ENCODE assay signal across 10 cellular contexts in the genomic region with DNA sequence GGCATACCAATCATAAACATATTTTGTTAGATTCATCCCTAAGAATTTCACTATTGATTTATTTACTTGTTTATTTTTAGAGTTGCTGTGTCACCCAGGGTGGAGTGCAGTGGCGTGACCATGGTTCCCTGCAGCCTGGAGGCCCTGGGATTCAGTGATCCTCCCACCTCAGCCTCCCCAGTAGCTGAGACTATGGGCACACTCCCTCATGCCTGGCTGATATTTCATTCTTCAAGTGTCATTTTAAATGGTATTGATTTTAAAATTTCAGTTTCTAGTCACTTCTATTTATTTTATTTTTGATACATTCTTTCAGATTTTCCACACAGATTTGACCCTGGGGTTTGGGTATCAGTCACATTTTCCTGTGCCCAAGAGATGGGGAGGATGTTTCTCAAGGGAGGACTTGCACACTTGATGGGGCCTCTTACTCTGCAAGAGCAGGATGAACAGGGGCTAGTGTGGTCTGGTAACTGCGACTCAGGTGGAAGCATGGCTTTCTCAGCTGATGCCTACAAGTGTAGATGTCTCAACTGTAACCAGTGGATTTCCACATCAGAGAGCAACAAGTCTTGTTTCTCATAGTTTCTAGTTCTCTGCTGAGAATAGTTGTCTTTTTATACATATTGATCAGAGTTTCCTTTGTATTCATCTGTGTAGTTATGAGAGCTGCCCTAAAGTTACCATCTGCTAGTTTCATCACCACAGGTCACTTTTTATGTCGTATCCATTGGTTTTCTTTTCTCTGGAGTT. TPM values are rescaled to one million over a fixed set of nuclear protein-coding genes. Genes with fewer than 3 reads are reported as not detected.
DNase-seq lines count a peak whose midpoint lies in the region; ATAC-seq lines count a peak whose summit lies in the region.
"Had no signal": no experiment of that assay in that cellular context is flagged by ENCODE, and none has a peak within 500 bp of the region (broad histone marks: within the 10 kb centered on the region; RNA-seq: fewer than 3 reads in every experiment).

No MANE protein-coding gene starts in this region.

- no peaks in the 10 kb centered on the region for H3K27me3 Mint-ChIP-seq in activated naive CD8-positive, alpha-beta T cell treated with anti-CD3 and anti-CD28 coated beads, Interleukin-2, amount 10 ng/mL, durations not matched to agents 7 days and 5 days
- H3K27me3 Mint-ChIP-seq in naive thymus-derived CD4-positive, alpha-beta T cell = no peaks in the 10 kb centered on the region

- intact Hi-C loops in naive thymus-derived CD4-positive, alpha-beta T cell (cut with micrococcal nuclease) = no loop called here

- ATAC-seq in GM18511 (IDR thresholded peaks at IDR 0.05; ENCODE audit: unreplicated experiment) = peak; percentile 91
- peak; percentile 81 for ATAC-seq in GM19467 (IDR thresholded peaks at IDR 0.05; ENCODE audit: unreplicated experiment)
- peak; percentile 74 for ATAC-seq in HG02981 (IDR thresholded peaks at IDR 0.05; ENCODE audit: unreplicated experiment)
- ATAC-seq in activated naive CD8-positive, alpha-beta T cell treated with anti-CD3 and anti-CD28 coated beads, Interleukin-2, amount 10 ng/mL, durations not matched to agents 7 days and 5 days (ENCODE audit: low read depth) = peak; percentile 78
- no peak for ATAC-seq in naive thymus-derived CD4-positive, alpha-beta T cell

- H3K4me3 Mint-ChIP-seq in activated naive CD8-positive, alpha-beta T cell treated with anti-CD3 and anti-CD28 coated beads, Interleukin-2, amount 10 ng/mL, durations not matched to agents 7 days and 5 days = peak overlapping the region; percentile 20
- H3K4me3 Mint-ChIP-seq in naive thymus-derived CD4-positive, alpha-beta T cell = no peak overlapping the region
- H3K4me3 Mint-ChIP-seq: nephron had no signal

- no peaks in the 10 kb centered on the region for H3K9me3 ChIP-seq in naive thymus-derived CD4-positive, alpha-beta T cell (ENCODE audit: control insufficient read depth in 2 of 3, low read length in 3 of 3)

- CTCF ChIA-PET in naive thymus-derived CD4-positive, alpha-beta T cell (lab: Charles Lee) = no interaction called here

- no peaks in the 10 kb centered on the region for H3K36me3 ChIP-seq in naive thymus-derived CD4-positive, alpha-beta T cell (ENCODE audit: control insufficient read depth in 2 of 3, insufficient read depth in 3 of 3, low read length in 3 of 3)

- H3K4me1 Mint-ChIP-seq in activated naive CD8-positive, alpha-beta T cell treated with anti-CD3 and anti-CD28 coated beads, Interleukin-2, amount 10 ng/mL, durations not matched to agents 7 days and 5 days = peaks cover 9% of the 10 kb centered on the region
- H3K4me1 Mint-ChIP-seq in naive thymus-derived CD4-positive, alpha-beta T cell = peaks cover 0 to 13% (median 0%) of the 10 kb centered on the region in 7 donors

- H3K4me1 ChIP-seq in naive thymus-derived CD4-positive, alpha-beta T cell (ENCODE audit: control insufficient read depth in 2 of 2, insufficient read depth in 2 of 2, low read length in 2 of 2) = no peaks in the 10 kb centered on the region

- H3K27ac Mint-ChIP-seq in activated naive CD8-positive, alpha-beta T cell treated with anti-CD3 and anti-CD28 coated beads, Interleukin-2, amount 10 ng/mL, durations not matched to agents 7 days and 5 days = no peak overlapping the region
- H3K27ac Mint-ChIP-seq in naive thymus-derived CD4-positive, alpha-beta T cell = peak overlapping the region in 1 of 9 donors; percentile 25
- H3K27ac Mint-ChIP-seq: nephron had no signal

- no peak overlapping the region for H3K27ac ChIP-seq in naive thymus-derived CD4-positive, alpha-beta T cell (ENCODE audit: low read depth, low read length)

- no peaks in the 10 kb centered on the region for H3K27me3 ChIP-seq in naive thymus-derived CD4-positive, alpha-beta T cell (ENCODE audit: control insufficient read depth in 2 of 2, insufficient read depth in 2 of 2, low read length in 2 of 2)

- no peaks in the 10 kb centered on the region for H3K36me3 Mint-ChIP-seq in activated naive CD8-positive, alpha-beta T cell treated with anti-CD3 and anti-CD28 coated beads, Interleukin-2, amount 10 ng/mL, durations not matched to agents 7 days and 5 days
- H3K36me3 Mint-ChIP-seq in naive thymus-derived CD4-positive, alpha-beta T cell = no peaks in the 10 kb centered on the region

- no peak for DNase-seq in activated naive CD8-positive, alpha-beta T cell treated with anti-CD3 and anti-CD28 coated beads, Interleukin-2, amount 10 ng/mL, durations not matched to agents 7 days and 5 days
- DNase-seq in naive thymus-derived CD4-positive, alpha-beta T cell = no peak
- DNase-seq in NCI-H82 treated with DMSO at 0.1 percent for 48 hours (lab: John Stamatoyannopoulos, UW; ENCODE audit: unreplicated experiment) (no peak), HUDEP-2 (lab: John Stamatoyannopoulos, UW; ENCODE audit: unreplicated experiment in 76 of 76) (no peak)
- DNase-seq: DMS 273 treated with DMSO at 0.1 percent for 48 hours, kidney had no signal

- H3K4me3 ChIP-seq in naive thymus-derived CD4-positive, alpha-beta T cell (ENCODE audit: low read length) = no peak overlapping the region

- POLR2A ChIA-PET in activated naive CD8-positive, alpha-beta T cell treated with anti-CD3 and anti-CD28 coated beads, Interleukin-2, amount 10 ng/mL, durations not matched to agents 7 days and 5 days (lab: Charles Lee) = interaction anchor here (0.5 to 1.3 kb wide), 2 partner anchors 9 to 246 kb away, joined by 3 read pairs; a partner anchor contains a TSS
- POLR2A ChIA-PET in naive thymus-derived CD4-positive, alpha-beta T cell (lab: Charles Lee) = no interaction called here

- H3K9me3 Mint-ChIP-seq in activated naive CD8-positive, alpha-beta T cell treated with anti-CD3 and anti-CD28 coated beads, Interleukin-2, amount 10 ng/mL, durations not matched to agents 7 days and 5 days = no peaks in the 10 kb centered on the region
- peaks cover 0 to 2% (median 0%) of the 10 kb centered on the region in 11 donors for H3K9me3 Mint-ChIP-seq in naive thymus-derived CD4-positive, alpha-beta T cell
- H3K9me3 Mint-ChIP-seq: nephron had no signal

RNA-seq across cellular contexts. Expression of a gene that starts 40.2 kb away (rescaled TPM):
- total RNA-seq in activated naive CD8-positive, alpha-beta T cell treated with anti-CD3 and anti-CD28 coated beads, Interleukin-2, amount 10 ng/mL, durations not matched to agents 7 days and 5 days = 10 to 100 TPM; 20.3 to 23.5 TPM
- 10 to 100 TPM in 1 of 5 experiments, 1 to 10 TPM in 4; 5.3 to 36.1 (median 6.6) TPM for total RNA-seq in naive thymus-derived CD4-positive, alpha-beta T cell
- polyA plus RNA-seq in naive thymus-derived CD4-positive, alpha-beta T cell = 1 to 10 TPM; 1.9 to 2.6 TPM
